ENCODE assay signal across 24 cellular contexts in genomic region chr5:137566780-137567179, GRCh38.
A peak's percentile ranks its signal among the peaks of the same experiment; 100 is the strongest.
DNase-seq lines count a peak whose midpoint lies in the region; ATAC-seq and TF ChIP-seq lines count a peak whose summit lies in the region.
"Had no signal": no experiment of that assay in that cellular context is flagged by ENCODE, and none has a peak within 500 bp of the region (broad histone marks: within the 10 kb centered on the region; RNA-seq: fewer than 3 reads in every experiment).

No MANE protein-coding gene starts in this region.

- H3K4me3 ChIP-seq in Panc1 (ENCODE audit: low read depth in 2 of 2, low read length in 2 of 2) (no peak overlapping the region), fibroblast of mammary gland (ENCODE audit: control insufficient read depth, low read depth, low read length) (no peak overlapping the region)
- H3K4me3 ChIP-seq: right lobe of liver, thyroid gland had no signal

- no peaks in the 10 kb centered on the region for H3K9me3 ChIP-seq in Panc1 (ENCODE audit: control insufficient read depth, insufficient read depth, low read depth, low read length)
- H3K9me3 ChIP-seq: right lobe of liver, thyroid gland had no signal

- H3K27me3 ChIP-seq in Panc1 (ENCODE audit: control insufficient read depth, insufficient read depth, low read length), result no peaks in the 10 kb centered on the region
- H3K27me3 ChIP-seq: right lobe of liver, thyroid gland had no signal

- H3K4me3 Mint-ChIP-seq in Calu3 (ENCODE audit: low read depth, unreplicated experiment) (no peak overlapping the region), glutamatergic neuron (ENCODE audit: unreplicated experiment) (no peak overlapping the region)
- H3K4me3 Mint-ChIP-seq: activated T-cell treated with anti-CD3 and anti-CD28 coated beads, Interleukin-2, amount 50 U/mL, for 4 hours; CD8-positive, alpha-beta T cell; natural killer cell; stimulated activated naive CD8-positive, alpha-beta T cell treated with anti-CD3 and anti-CD28 coated beads, Interleukin-15, Interleukin-2, amounts not matched to agents 100 ng/mL and 50 ng/mL, for 24 hours had no signal

- H3K36me3 ChIP-seq in Panc1 (ENCODE audit: control insufficient read depth, insufficient read depth, low read length), result no peaks in the 10 kb centered on the region
- H3K36me3 ChIP-seq: right lobe of liver, thyroid gland had no signal

- peaks cover 7% of the 10 kb centered on the region for H3K4me1 Mint-ChIP-seq in Calu3 (ENCODE audit: low read depth, unreplicated experiment)
- H3K4me1 Mint-ChIP-seq in glutamatergic neuron (ENCODE audit: low read depth, unreplicated experiment), result no peaks in the 10 kb centered on the region

- H3K9me3 Mint-ChIP-seq in Calu3 (ENCODE audit: low read depth, unreplicated experiment), result no peaks in the 10 kb centered on the region
- H3K9me3 Mint-ChIP-seq in glutamatergic neuron (ENCODE audit: unreplicated experiment), result peaks cover 3% of the 10 kb centered on the region
- H3K9me3 Mint-ChIP-seq: activated T-cell treated with anti-CD3 and anti-CD28 coated beads, Interleukin-2, amount 50 U/mL, for 4 hours; CD8-positive, alpha-beta T cell; natural killer cell; stimulated activated naive CD8-positive, alpha-beta T cell treated with anti-CD3 and anti-CD28 coated beads, Interleukin-15, Interleukin-2, amounts not matched to agents 100 ng/mL and 50 ng/mL, for 24 hours had no signal

- no peak overlapping the region for H3K27ac Mint-ChIP-seq in Calu3 (ENCODE audit: unreplicated experiment)
- H3K27ac Mint-ChIP-seq in glutamatergic neuron (ENCODE audit: unreplicated experiment), result no peak overlapping the region
- H3K27ac Mint-ChIP-seq: CD8-positive, alpha-beta T cell; natural killer cell; stimulated activated naive CD8-positive, alpha-beta T cell treated with anti-CD3 and anti-CD28 coated beads, Interleukin-15, Interleukin-2, amounts not matched to agents 100 ng/mL and 50 ng/mL, for 24 hours had no signal

- H3K27me3 Mint-ChIP-seq in Calu3 (ENCODE audit: unreplicated experiment) (peaks cover 26% of the 10 kb centered on the region), glutamatergic neuron (ENCODE audit: unreplicated experiment) (peaks cover 3% of the 10 kb centered on the region)

- POLR2A ChIA-PET in Panc1 (lab: Charles Lee), result no interaction called here

- ATAC-seq in Panc1 (peak; percentile 50; the same call in 1 of the 2 replicates), GM18519 (IDR thresholded peaks at IDR 0.05; ENCODE audit: low FRiP score, unreplicated experiment) (no peak)
- ATAC-seq: activated T-cell treated with anti-CD3 and anti-CD28 coated beads, Interleukin-2, amount 50 U/mL, for 4 hours; CD8-positive, alpha-beta T cell; left lobe of liver; natural killer cell; right lobe of liver had no signal

- DNase-seq in AG08395 (ENCODE audit: low spot score) (peak; percentile 12), Daoy (ENCODE audit: low read depth) (peak; percentile 47), Panc1 (ENCODE audit: low read depth, low spot score) (no peak), fibroblast of mammary gland (ENCODE audit: low read depth) (peak; percentile 26), Calu3 (no peak), glutamatergic neuron (no peak)
- DNase-seq in NK-92 treated with Interleukin-12 subunit alpha and Interleukin-12 subunit beta, amount 100 ng/mL, for 24 hours (lab: John Stamatoyannopoulos, UW), result no peak
- DNase-seq: activated CD4-positive, alpha-beta T cell treated with anti-CD3 and anti-CD28 coated beads for 48 hours; activated naive CD4-positive, alpha-beta T cell; activated T-cell treated with anti-CD3 and anti-CD28 coated beads, Interleukin-2, amount 50 U/mL, for 4 hours; CD8-positive, alpha-beta T cell; GOT3; KBM-7; midbrain; natural killer cell; NCI-H187; NCI-H524 treated with DMSO at 0.1 percent for 48 hours; right lobe of liver; stimulated activated CD4-positive, alpha-beta T cell treated with anti-CD3 and anti-CD28 coated beads, Interleukin-15, amount 100 ng/mL, for 24 hours had no signal

- in situ Hi-C loops in Panc1 (cut with HindIII; ENCODE audit: low pct_unique_long_range_greater_than_20kb, low sequenced_read_pairs), result no loop called here

- intact Hi-C loops in Panc1 (cut with micrococcal nuclease; ENCODE audit: unreplicated experiment) (no loop called here), Calu3 (cut with micrococcal nuclease; ENCODE audit: unreplicated experiment) (no loop called here)

- CTCF ChIA-PET in Panc1 (lab: Charles Lee), result no interaction called here
- CTCF ChIA-PET in Calu3 (lab: Charles Lee), result no interaction called here

- H3K27ac ChIP-seq in Panc1 (ENCODE audit: low read length), result no peak overlapping the region
- H3K27ac ChIP-seq: parathyroid adenoma, right lobe of liver had no signal

- TF ChIP-seq CTCF in Panc1 (IDR thresholded peaks at IDR 0.05) (no peak), fibroblast of mammary gland (conservative IDR thresholded peaks at IDR 0.05; ENCODE audit: control insufficient read depth, insufficient read depth, low read depth, low read length) (no peak), Calu3 (IDR thresholded peaks at IDR 0.05; ENCODE audit: unreplicated experiment) (no peak), glutamatergic neuron (IDR thresholded peaks at IDR 0.05; ENCODE audit: partially characterized antibody, unreplicated experiment) (no peak)

- H3K4me1 ChIP-seq in Panc1 (ENCODE audit: control insufficient read depth, insufficient read depth, low read length), result no peaks in the 10 kb centered on the region
- H3K4me1 ChIP-seq: parathyroid adenoma, right lobe of liver had no signal

- BruUV-seq in Panc1 (replicated peaks; lab: Mats Ljungman, UMichigan), result no TSS peak
- no TSS peak for BruUV-seq in Calu3 (replicated peaks; lab: Mats Ljungman, UMichigan)

- H3K36me3 Mint-ChIP-seq in Calu3 (ENCODE audit: insufficient read depth, unreplicated experiment) (peaks cover 4% of the 10 kb centered on the region), glutamatergic neuron (ENCODE audit: unreplicated experiment) (no peaks in the 10 kb centered on the region)
- H3K36me3 Mint-ChIP-seq: CD8-positive, alpha-beta T cell; natural killer cell had no signal

Comparison
In these comparisons a context has a peak if more than half of its experiments do, and no peak if none do; other contexts are left out.
1. DNase-seq: peak in AG08395 (single experiment), Daoy (single experiment) and fibroblast of mammary gland (single experiment); none in Panc1 (single experiment), Calu3 (single experiment), glutamatergic neuron (single experiment) and NK-92 treated with Interleukin-12 subunit alpha and Interleukin-12 subunit beta, amount 100 ng/mL, for 24 hours (single experiment).